ENCODE assay signal across 8 cellular contexts in the genomic region with DNA sequence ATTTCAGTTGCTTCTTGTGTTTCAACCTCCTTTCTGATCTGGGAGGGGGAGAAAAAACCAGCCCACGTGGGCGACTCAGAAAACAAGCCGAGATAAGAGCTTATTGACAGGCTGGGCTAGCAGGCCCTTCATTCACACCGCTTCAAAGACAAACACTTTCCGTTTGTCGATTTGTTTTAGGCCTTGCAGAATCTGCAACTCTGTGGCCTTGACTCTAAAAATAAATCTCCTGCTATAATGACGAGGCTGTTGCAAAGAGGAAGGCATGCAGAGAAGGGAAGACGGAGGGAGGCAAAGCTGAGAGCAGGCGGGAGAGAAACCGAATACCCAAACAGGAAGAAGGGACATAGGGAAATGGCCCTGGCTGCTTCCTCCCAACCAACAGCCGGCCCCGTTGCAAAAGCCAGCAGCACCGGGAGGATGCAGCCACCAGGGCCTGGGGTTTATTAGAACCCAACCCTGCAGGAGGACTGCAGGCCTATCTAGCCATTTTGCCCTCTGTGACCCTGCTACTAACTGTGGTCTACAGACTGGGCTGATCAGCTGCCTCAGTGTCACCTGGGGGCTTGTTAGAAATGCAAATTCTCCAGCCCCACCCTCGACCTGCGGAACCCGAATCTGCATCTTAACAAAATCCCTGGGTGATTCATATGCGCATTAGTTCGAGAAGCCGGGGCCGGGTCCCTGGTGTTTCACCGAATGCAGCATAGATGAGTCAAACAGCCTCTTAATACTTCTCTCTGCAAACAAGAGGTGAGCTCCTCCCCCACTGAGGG.
DNase-seq lines count a peak whose midpoint lies in the region; ATAC-seq, FAIRE-seq and TF ChIP-seq lines count a peak whose summit lies in the region.

No MANE protein-coding gene starts in this region.

- H3K4me1 Mint-ChIP-seq in T-cell = peaks cover 42 to 57% (median 51%) of the 10 kb centered on the region in 3 donors
- H3K4me1 Mint-ChIP-seq in activated naive CD8-positive, alpha-beta T cell treated with anti-CD3 and anti-CD28 coated beads for 36 hours = peaks cover 31% of the 10 kb centered on the region

- H3K36me3 Mint-ChIP-seq in T-cell = no peaks in the 10 kb centered on the region
- H3K36me3 Mint-ChIP-seq in activated naive CD8-positive, alpha-beta T cell treated with anti-CD3 and anti-CD28 coated beads for 36 hours = no peaks in the 10 kb centered on the region

- peak; percentile 45 to 68 (median 65) for ATAC-seq in T-cell (replicated peaks in 1 of 4)
- peak; percentile 67 to 81 (median 72) for ATAC-seq in right lobe of liver
- ATAC-seq in GM18868 (IDR thresholded peaks at IDR 0.05; ENCODE audit: unreplicated experiment) = no peak

- 9% methylated on average over 11 of the region's 21 CpGs for WGBS in right lobe of liver (ENCODE audit: insufficient coverage, low coverage, low lambda C conversion rate, missing lambda C conversion rate)

- POLR2A ChIA-PET in T-cell (lab: Charles Lee) = interaction anchor here in 1 of 2 donors (0.6 kb wide), 1 partner anchor 128 kb away, joined by 3 read pairs; no protein-coding TSS in a partner anchor

- no peaks in the 10 kb centered on the region for H3K9me3 ChIP-seq in right lobe of liver

- H3K4me3 Mint-ChIP-seq in T-cell = peak overlapping the region; percentile 41 to 71 (median 68)
- H3K4me3 Mint-ChIP-seq in activated naive CD8-positive, alpha-beta T cell treated with anti-CD3 and anti-CD28 coated beads for 36 hours = peak overlapping the region; percentile 55

- DNase-seq in GM20000 (ENCODE audit: low spot score) (peak; percentile 16), T-cell (peak in 13 of 34 experiments; percentile 1 to 61 (median 23)), right lobe of liver (peak in 1 of 3 donors; percentile 35), NCI-H1436 (lab: John Stamatoyannopoulos, UW) (no peak), RCC 7860 (ENCODE audit: low spot score) (no peak)
- peak; percentile 57 for DNase-seq in activated naive CD8-positive, alpha-beta T cell treated with anti-CD3 and anti-CD28 coated beads for 36 hours
- DNase-seq in stimulated activated CD8-positive, alpha-beta memory T cell treated with anti-CD3 and anti-CD28 coated beads, Interleukin-12 subunit alpha, Interleukin-12 subunit beta, amount 100 ng/mL, for 4 hours (ENCODE audit: low read depth) = peak; percentile 22

- peaks cover 0 to 3% (median 0%) of the 10 kb centered on the region in 3 donors for H3K9me3 Mint-ChIP-seq in T-cell
- no peaks in the 10 kb centered on the region for H3K9me3 Mint-ChIP-seq in activated naive CD8-positive, alpha-beta T cell treated with anti-CD3 and anti-CD28 coated beads for 36 hours

- FAIRE-seq in RCC 7860 (lab: Jason Lieb, UNC) = no peak

- H3K27me3 Mint-ChIP-seq in T-cell = peaks cover 0 to 26% of the 10 kb centered on the region in 2 donors
- no peaks in the 10 kb centered on the region for H3K27me3 Mint-ChIP-seq in activated naive CD8-positive, alpha-beta T cell treated with anti-CD3 and anti-CD28 coated beads for 36 hours

- no peak overlapping the region for H3K4me3 ChIP-seq in right lobe of liver

- intact Hi-C loops in right lobe of liver (cut with DNase I) = no loop called here

- peak overlapping the region; percentile 95 to 99 for H3K27ac Mint-ChIP-seq in T-cell
- peak overlapping the region; percentile 97 for H3K27ac Mint-ChIP-seq in activated naive CD8-positive, alpha-beta T cell treated with anti-CD3 and anti-CD28 coated beads for 36 hours

- H3K36me3 ChIP-seq in right lobe of liver = no peaks in the 10 kb centered on the region

- CTCF ChIA-PET in T-cell (lab: Charles Lee) = interaction anchor here in 1 of 2 donors (1.0 kb wide), 1 partner anchor 507 kb away, joined by 3 read pairs; no protein-coding TSS in a partner anchor

- peaks cover 0 to 4% (median 0%) of the 10 kb centered on the region in 4 donors for H3K4me1 ChIP-seq in right lobe of liver

- TF ChIP-seq CTCF in GM20000 (IDR thresholded peaks at IDR 0.05; ENCODE audit: extremely low read depth, missing control alignments) (no peak), right lobe of liver (IDR thresholded peaks at IDR 0.05) (no peak)

- TF ChIP-seq POLR2A in right lobe of liver (IDR thresholded peaks at IDR 0.05) = no peak

- H3K27me3 ChIP-seq in right lobe of liver = no peaks in the 10 kb centered on the region

- H3K27ac ChIP-seq in right lobe of liver = peak overlapping the region in 2 of 3 donors; percentile 8 to 13

Comparison
In these comparisons a context has a peak if more than half of its experiments do, and no peak if none do; other contexts are left out.
1. DNase-seq: peak in GM20000 (single experiment), activated naive CD8-positive, alpha-beta T cell treated with anti-CD3 and anti-CD28 coated beads for 36 hours (single experiment) and stimulated activated CD8-positive, alpha-beta memory T cell treated with anti-CD3 and anti-CD28 coated beads, Interleukin-12 subunit alpha, Interleukin-12 subunit beta, amount 100 ng/mL, for 4 hours (single experiment); none in NCI-H1436 (single experiment) and RCC 7860 (single experiment).